ENCODE assay signal across 13 cellular contexts in the genomic region with DNA sequence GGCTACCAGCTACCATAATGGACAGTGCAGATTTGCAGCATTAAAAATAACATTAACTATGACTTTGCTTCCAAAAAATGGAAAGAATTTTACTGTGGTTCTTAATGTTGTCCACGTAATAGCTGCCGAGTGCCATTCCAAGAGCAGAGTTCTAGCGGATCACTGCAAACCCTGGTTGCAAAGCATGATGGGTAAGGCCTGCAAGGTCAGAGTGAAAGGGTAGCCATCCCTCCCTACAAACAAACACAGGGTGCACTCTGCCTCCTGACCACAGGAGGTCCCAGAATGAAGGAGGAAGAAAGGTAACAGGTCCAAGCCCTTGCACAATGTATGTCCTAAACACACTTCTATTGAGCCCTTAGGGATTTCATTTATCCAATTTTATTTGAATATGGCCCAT.
DNase-seq lines count a peak whose midpoint lies in the region; ATAC-seq, FAIRE-seq and TF ChIP-seq lines count a peak whose summit lies in the region.
"Had no signal": no experiment of that assay in that cellular context is flagged by ENCODE, and none has a peak within 500 bp of the region (broad histone marks: within the 10 kb centered on the region; RNA-seq: fewer than 3 reads in every experiment).

No MANE protein-coding gene starts in this region.

- intact Hi-C loops in kidney (cut with DNase I) = no loop called here

- H4K8ac ChIP-seq in H9 (replicated peaks; ENCODE audit: insufficient read length, low read depth, low read length) = no peak overlapping the region

- H3K9me3 ChIP-seq in H9 (ENCODE audit: control insufficient read depth, low read depth, low read length) = no peaks in the 10 kb centered on the region
- no peaks in the 10 kb centered on the region for H3K9me3 ChIP-seq in kidney (ENCODE audit: control insufficient read depth in 1 of 2, low read length in 2 of 2)
- H3K9me3 ChIP-seq: Caco-2 had no signal

- no peak overlapping the region for H3K14ac ChIP-seq in H9 (ENCODE audit: insufficient read depth, low read length)

- H3K23me2 ChIP-seq in H9 (ENCODE audit: insufficient read length, low read depth, low read length, poor library complexity, severe bottlenecking) = no peaks in the 10 kb centered on the region

- no peak overlapping the region for H2AK5ac ChIP-seq in H9 (ENCODE audit: insufficient read length, low read length)

- no peak overlapping the region for H3K4ac ChIP-seq in H9 (ENCODE audit: low read depth, low read length)

- H3K27ac ChIP-seq in H9 (ENCODE audit: insufficient read length, low read depth, low read length) (no peak overlapping the region), kidney (ENCODE audit: low read depth in 2 of 2, low read length in 2 of 2) (no peak overlapping the region)

- ATAC-seq in HG02642 (IDR thresholded peaks at IDR 0.05; ENCODE audit: poor library complexity, unreplicated experiment) = no peak
- ATAC-seq in GM21360 (IDR thresholded peaks at IDR 0.05; ENCODE audit: unreplicated experiment) = no peak
- ATAC-seq: T-helper 17 cell had no signal

- H3K9ac ChIP-seq in H9 (ENCODE audit: extremely low read depth, insufficient read length, low read length) = no peak overlapping the region
- no peak overlapping the region for H3K9ac ChIP-seq in kidney (ENCODE audit: low read length in 2 of 2)

- H4K91ac ChIP-seq in H9 (ENCODE audit: insufficient read length, low read depth, low read length) = no peak overlapping the region

- H4K20me1 ChIP-seq in H9 (ENCODE audit: control insufficient read depth, insufficient read depth, insufficient read length) = no peaks in the 10 kb centered on the region

- H3K27me3 ChIP-seq in H9 (ENCODE audit: insufficient read depth, low read length) = no peaks in the 10 kb centered on the region

- DNase-seq in AG10803 (ENCODE audit: low read depth) = peak; percentile 95
- DNase-seq in H9 = no peak
- peak; percentile 33 for DNase-seq in SW480 (ENCODE audit: low spot score)
- DNase-seq in iris pigment epithelial cell (ENCODE audit: low read depth) = peak; percentile 87
- DNase-seq in NCI-H345 treated with DMSO at 0.1 percent for 48 hours (lab: John Stamatoyannopoulos, UW; ENCODE audit: unreplicated experiment) = no peak
- DNase-seq in kidney = no peak
- DNase-seq: glutamatergic neuron, naive B cell, T-helper 17 cell had no signal

- no peak overlapping the region for H2BK5ac ChIP-seq in H9 (ENCODE audit: insufficient read length, low read length)

- H3K4me1 ChIP-seq in H9 (ENCODE audit: insufficient read depth, low read length) (no peaks in the 10 kb centered on the region), kidney (ENCODE audit: control insufficient read depth in 1 of 2, insufficient read depth in 1 of 2, low read depth in 1 of 2, low read length in 2 of 2) (no peaks in the 10 kb centered on the region)
- H3K4me1 ChIP-seq: Caco-2 had no signal

- no peaks in the 10 kb centered on the region for H3K36me3 Mint-ChIP-seq in H9 (ENCODE audit: insufficient read depth in 1 of 3, low read depth in 3 of 3)

- H3K4me2 ChIP-seq in H9 (ENCODE audit: insufficient read depth, insufficient read length, low read length) = no peak overlapping the region

- H2AFZ ChIP-seq in H9 (ENCODE audit: low read length) = no peak overlapping the region

- H2BK12ac ChIP-seq in H9 (ENCODE audit: insufficient read length, low read depth, low read length) = no peak overlapping the region

- H3K9me3 Mint-ChIP-seq in H9 = no peaks in the 10 kb centered on the region; a peak in 1 of 5 replicates
- H3K9me3 Mint-ChIP-seq: naive B cell had no signal

- no peak overlapping the region for H2BK120ac ChIP-seq in H9 (ENCODE audit: low read depth, low read length, poor library complexity, severe bottlenecking)

- H4K5ac ChIP-seq in H9 (ENCODE audit: insufficient read length, low read depth, low read length) = no peak overlapping the region

- H3K56ac ChIP-seq in H9 (ENCODE audit: insufficient read length, low read depth, low read length) = no peak overlapping the region

- H3K18ac ChIP-seq in H9 (ENCODE audit: insufficient read length, low read depth, low read length) = no peak overlapping the region

- no peaks in the 10 kb centered on the region for H3K79me1 ChIP-seq in H9 (ENCODE audit: insufficient read depth, low read depth, low read length, poor library complexity, severe bottlenecking)

- H3K4me3 Mint-ChIP-seq in H9 = no peak overlapping the region
- H3K4me3 Mint-ChIP-seq: naive B cell, T-helper 17 cell had no signal

- H2BK15ac ChIP-seq in H9 (ENCODE audit: low read depth, low read length) = no peak overlapping the region

- FAIRE-seq in kidney (lab: Jason Lieb, UNC) = no peak
- FAIRE-seq: bronchial epithelial cell had no signal

- no peaks in the 10 kb centered on the region; a peak in 1 of 4 replicates for H3K4me1 Mint-ChIP-seq in H9

- no peak overlapping the region for H3K4me3 ChIP-seq in AG10803 (ENCODE audit: low read length)
- H3K4me3 ChIP-seq in kidney (ENCODE audit: low read length in 2 of 2) = no peak overlapping the region

- H3K23ac ChIP-seq in H9 (ENCODE audit: insufficient read length, low read depth, low read length) = no peak overlapping the region

- WGBS in H9 (ENCODE audit: extremely low coverage, insufficient read length, low lambda C conversion rate) = no CpG with 5 or more reads among the region's 3 CpGs

- TF ChIP-seq CTCF in AG10803 (conservative IDR thresholded peaks at IDR 0.05; ENCODE audit: low read length) (peak; percentile 49), H9 (conservative IDR thresholded peaks at IDR 0.05) (peak; percentile 15; the same call in 1 of the 3 replicates), kidney (IDR thresholded peaks at IDR 0.05; ENCODE audit: borderline replicate concordance, extremely low read depth, insufficient read depth) (no peak)

- H2BK20ac ChIP-seq in H9 (ENCODE audit: low read depth, low read length, poor library complexity, severe bottlenecking) = no peak overlapping the region

- no peaks in the 10 kb centered on the region for H3K79me2 ChIP-seq in H9 (ENCODE audit: insufficient read depth, low read length)

- no peaks in the 10 kb centered on the region for H3K36me3 ChIP-seq in kidney (ENCODE audit: control insufficient read depth in 1 of 2, insufficient read depth in 2 of 2, low read length in 2 of 2)

- no peak overlapping the region for H3K27ac Mint-ChIP-seq in H9
- H3K27ac Mint-ChIP-seq: T-helper 17 cell had no signal

- H3K27me3 Mint-ChIP-seq in H9 (ENCODE audit: low read depth) = peaks cover 23% of the 10 kb centered on the region
- H3K27me3 Mint-ChIP-seq: naive B cell had no signal

- no peak overlapping the region for H3T11ph ChIP-seq in H9 (ENCODE audit: low read length)

Comparison
In these comparisons a context has a peak if more than half of its experiments do, and no peak if none do; other contexts are left out.
1. DNase-seq: peak in AG10803 (single experiment), SW480 (single experiment) and iris pigment epithelial cell (single experiment); none in H9 (single experiment), NCI-H345 treated with DMSO at 0.1 percent for 48 hours (single experiment) and kidney (single experiment).